Comparison of ENCODE assay signal across 1 cellular context in the genomic region with DNA sequence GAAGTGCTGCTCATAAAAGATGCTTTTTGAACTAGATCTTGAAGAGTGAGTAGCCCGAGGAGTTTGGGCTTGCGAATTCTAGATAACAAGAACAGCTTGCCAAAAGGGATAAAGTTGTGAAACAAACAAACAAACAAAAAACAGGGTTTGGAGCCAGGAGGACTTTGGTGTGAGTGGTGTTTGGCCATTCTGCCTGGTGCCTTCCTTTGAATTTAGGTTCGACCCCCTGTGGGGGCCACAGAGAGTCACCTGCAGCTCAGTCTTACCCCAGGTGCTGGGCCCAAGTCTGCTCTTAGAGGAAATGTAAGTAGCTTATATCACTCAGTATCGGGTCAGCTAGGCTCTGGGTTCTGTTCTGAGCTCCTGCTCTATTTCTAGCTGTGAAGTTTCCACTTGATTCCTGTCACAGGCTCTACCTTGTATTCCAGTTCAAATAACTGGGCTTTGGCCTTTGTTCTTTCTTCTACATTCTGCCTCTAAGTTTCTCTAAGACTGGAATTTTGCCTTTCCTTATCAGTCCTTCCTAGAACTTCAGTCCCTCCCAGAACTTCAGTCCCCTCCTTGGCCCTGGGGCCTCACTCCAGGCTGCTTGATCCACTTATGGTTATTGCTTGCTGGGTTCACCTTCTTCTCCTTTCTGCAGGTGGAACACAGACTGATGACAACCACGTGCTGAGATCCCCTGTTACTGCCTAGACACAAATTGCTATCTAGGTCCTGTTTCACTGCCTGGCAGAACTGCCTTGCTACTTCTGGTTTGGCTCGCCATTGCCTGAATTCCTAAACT.
TF ChIP-seq lines count a peak whose summit lies in the region.

No MANE protein-coding gene starts in this region.

TF ChIP-seq in H1, 55 proteins besides CTCF, POLR2A, EP300 and RAD21 (continued from another document):
- TF ChIP-seq KDM4A (IDR thresholded peaks at IDR 0.05; ENCODE audit: low read depth, low read length, severe bottlenecking) = no peak
- TF ChIP-seq KDM5A (IDR thresholded peaks at IDR 0.05; ENCODE audit: low read length) = no peak
- no peak for TF ChIP-seq SIN3A (conservative IDR thresholded peaks at IDR 0.05 in 1 of 2, IDR thresholded peaks at IDR 0.05 in 1 of 2; ENCODE audit: low read depth in 1 of 2, low read length in 2 of 2)
- no peak for TF ChIP-seq HDAC6 (IDR thresholded peaks at IDR 0.05; ENCODE audit: low read depth, low read length)
- no peak for TF ChIP-seq SP1 (IDR thresholded peaks at IDR 0.05; ENCODE audit: low read depth, low read length)
- no peak for TF ChIP-seq PHF8 (conservative IDR thresholded peaks at IDR 0.05; ENCODE audit: low read depth, low read length)
- no peak for TF ChIP-seq TAF7 (optimal IDR thresholded peaks at IDR 0.05; ENCODE audit: borderline replicate concordance, low read depth, low read length)
- TF ChIP-seq, protein P1, sequence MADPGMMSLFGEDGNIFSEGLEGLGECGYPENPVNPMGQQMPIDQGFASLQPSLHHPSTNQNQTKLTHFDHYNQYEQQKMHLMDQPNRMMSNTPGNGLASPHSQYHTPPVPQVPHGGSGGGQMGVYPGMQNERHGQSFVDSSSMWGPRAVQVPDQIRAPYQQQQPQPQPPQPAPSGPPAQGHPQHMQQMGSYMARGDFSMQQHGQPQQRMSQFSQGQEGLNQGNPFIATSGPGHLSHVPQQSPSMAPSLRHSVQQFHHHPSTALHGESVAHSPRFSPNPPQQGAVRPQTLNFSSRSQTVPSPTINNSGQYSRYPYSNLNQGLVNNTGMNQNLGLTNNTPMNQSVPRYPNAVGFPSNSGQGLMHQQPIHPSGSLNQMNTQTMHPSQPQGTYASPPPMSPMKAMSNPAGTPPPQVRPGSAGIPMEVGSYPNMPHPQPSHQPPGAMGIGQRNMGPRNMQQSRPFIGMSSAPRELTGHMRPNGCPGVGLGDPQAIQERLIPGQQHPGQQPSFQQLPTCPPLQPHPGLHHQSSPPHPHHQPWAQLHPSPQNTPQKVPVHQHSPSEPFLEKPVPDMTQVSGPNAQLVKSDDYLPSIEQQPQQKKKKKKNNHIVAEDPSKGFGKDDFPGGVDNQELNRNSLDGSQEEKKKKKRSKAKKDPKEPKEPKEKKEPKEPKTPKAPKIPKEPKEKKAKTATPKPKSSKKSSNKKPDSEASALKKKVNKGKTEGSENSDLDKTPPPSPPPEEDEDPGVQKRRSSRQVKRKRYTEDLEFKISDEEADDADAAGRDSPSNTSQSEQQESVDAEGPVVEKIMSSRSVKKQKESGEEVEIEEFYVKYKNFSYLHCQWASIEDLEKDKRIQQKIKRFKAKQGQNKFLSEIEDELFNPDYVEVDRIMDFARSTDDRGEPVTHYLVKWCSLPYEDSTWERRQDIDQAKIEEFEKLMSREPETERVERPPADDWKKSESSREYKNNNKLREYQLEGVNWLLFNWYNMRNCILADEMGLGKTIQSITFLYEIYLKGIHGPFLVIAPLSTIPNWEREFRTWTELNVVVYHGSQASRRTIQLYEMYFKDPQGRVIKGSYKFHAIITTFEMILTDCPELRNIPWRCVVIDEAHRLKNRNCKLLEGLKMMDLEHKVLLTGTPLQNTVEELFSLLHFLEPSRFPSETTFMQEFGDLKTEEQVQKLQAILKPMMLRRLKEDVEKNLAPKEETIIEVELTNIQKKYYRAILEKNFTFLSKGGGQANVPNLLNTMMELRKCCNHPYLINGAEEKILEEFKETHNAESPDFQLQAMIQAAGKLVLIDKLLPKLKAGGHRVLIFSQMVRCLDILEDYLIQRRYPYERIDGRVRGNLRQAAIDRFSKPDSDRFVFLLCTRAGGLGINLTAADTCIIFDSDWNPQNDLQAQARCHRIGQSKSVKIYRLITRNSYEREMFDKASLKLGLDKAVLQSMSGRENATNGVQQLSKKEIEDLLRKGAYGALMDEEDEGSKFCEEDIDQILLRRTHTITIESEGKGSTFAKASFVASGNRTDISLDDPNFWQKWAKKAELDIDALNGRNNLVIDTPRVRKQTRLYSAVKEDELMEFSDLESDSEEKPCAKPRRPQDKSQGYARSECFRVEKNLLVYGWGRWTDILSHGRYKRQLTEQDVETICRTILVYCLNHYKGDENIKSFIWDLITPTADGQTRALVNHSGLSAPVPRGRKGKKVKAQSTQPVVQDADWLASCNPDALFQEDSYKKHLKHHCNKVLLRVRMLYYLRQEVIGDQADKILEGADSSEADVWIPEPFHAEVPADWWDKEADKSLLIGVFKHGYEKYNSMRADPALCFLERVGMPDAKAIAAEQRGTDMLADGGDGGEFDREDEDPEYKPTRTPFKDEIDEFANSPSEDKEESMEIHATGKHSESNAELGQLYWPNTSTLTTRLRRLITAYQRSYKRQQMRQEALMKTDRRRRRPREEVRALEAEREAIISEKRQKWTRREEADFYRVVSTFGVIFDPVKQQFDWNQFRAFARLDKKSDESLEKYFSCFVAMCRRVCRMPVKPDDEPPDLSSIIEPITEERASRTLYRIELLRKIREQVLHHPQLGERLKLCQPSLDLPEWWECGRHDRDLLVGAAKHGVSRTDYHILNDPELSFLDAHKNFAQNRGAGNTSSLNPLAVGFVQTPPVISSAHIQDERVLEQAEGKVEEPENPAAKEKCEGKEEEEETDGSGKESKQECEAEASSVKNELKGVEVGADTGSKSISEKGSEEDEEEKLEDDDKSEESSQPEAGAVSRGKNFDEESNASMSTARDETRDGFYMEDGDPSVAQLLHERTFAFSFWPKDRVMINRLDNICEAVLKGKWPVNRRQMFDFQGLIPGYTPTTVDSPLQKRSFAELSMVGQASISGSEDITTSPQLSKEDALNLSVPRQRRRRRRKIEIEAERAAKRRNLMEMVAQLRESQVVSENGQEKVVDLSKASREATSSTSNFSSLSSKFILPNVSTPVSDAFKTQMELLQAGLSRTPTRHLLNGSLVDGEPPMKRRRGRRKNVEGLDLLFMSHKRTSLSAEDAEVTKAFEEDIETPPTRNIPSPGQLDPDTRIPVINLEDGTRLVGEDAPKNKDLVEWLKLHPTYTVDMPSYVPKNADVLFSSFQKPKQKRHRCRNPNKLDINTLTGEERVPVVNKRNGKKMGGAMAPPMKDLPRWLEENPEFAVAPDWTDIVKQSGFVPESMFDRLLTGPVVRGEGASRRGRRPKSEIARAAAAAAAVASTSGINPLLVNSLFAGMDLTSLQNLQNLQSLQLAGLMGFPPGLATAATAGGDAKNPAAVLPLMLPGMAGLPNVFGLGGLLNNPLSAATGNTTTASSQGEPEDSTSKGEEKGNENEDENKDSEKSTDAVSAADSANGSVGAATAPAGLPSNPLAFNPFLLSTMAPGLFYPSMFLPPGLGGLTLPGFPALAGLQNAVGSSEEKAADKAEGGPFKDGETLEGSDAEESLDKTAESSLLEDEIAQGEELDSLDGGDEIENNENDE (IDR thresholded peaks at IDR 0.05; ENCODE audit: insufficient replicate concordance, low read length) = no peak
- TF ChIP-seq, protein P2, sequence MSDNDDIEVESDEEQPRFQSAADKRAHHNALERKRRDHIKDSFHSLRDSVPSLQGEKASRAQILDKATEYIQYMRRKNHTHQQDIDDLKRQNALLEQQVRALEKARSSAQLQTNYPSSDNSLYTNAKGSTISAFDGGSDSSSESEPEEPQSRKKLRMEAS (IDR thresholded peaks at IDR 0.05) = no peak
- no peak for TF ChIP-seq YY1 (IDR thresholded peaks at IDR 0.05; ENCODE audit: low read depth, low read length)
- no peak for TF ChIP-seq HDAC2 (IDR thresholded peaks at IDR 0.05; ENCODE audit: borderline replicate concordance in 1 of 2, low read depth in 2 of 2, low read length in 2 of 2)
- no peak for TF ChIP-seq SIRT6 (IDR thresholded peaks at IDR 0.05; ENCODE audit: low read length)
- no peak for TF ChIP-seq GTF2F1 (IDR thresholded peaks at IDR 0.05; ENCODE audit: borderline replicate concordance, low read depth, low read length)
- no peak for TF ChIP-seq NRF1 (IDR thresholded peaks at IDR 0.05; ENCODE audit: low read depth, low read length)
- TF ChIP-seq TCF12 (IDR thresholded peaks at IDR 0.05; ENCODE audit: low read depth, low read length) = no peak
